Comparison of ENCODE assay signal across 10 cellular contexts in genomic region chr4:6992728-6993655, GRCh38. TPM values are rescaled to one million over a fixed set of nuclear protein-coding genes. Genes with fewer than 3 reads are reported as not detected.
DNase-seq lines count a peak whose midpoint lies in the region; ATAC-seq and TF ChIP-seq lines count a peak whose summit lies in the region.
"Had no signal": no experiment of that assay in that cellular context is flagged by ENCODE, and none has a peak within 500 bp of the region (broad histone marks: within the 10 kb centered on the region; RNA-seq: fewer than 3 reads in every experiment).

No MANE protein-coding gene starts in this region.

- peaks cover 31% of the 10 kb centered on the region for H3K36me3 Mint-ChIP-seq in nephron (ENCODE audit: low read depth)

- no peaks in the 10 kb centered on the region for H3K9me3 Mint-ChIP-seq in nephron
- H3K9me3 Mint-ChIP-seq: activated naive CD4-positive, alpha-beta T cell treated with anti-CD3 and anti-CD28 coated beads, Interleukin-2, amount 50 U/mL, for 24 hours had no signal

- peaks cover 41% of the 10 kb centered on the region for H3K4me1 Mint-ChIP-seq in nephron

- ATAC-seq in HG03354 (IDR thresholded peaks at IDR 0.05; ENCODE audit: poor library complexity, severe bottlenecking, unreplicated experiment) (peak; percentile 53), HG03571 (IDR thresholded peaks at IDR 0.05; ENCODE audit: unreplicated experiment) (no peak)

- H3K9ac ChIP-seq in adipocyte (ENCODE audit: low read length) = no peak overlapping the region

- no peak overlapping the region for H3K4me3 ChIP-seq in adipocyte (ENCODE audit: low read length)

- peak overlapping the region; percentile 37 to 79 (median 43) for H3K27ac Mint-ChIP-seq in nephron
- H3K27ac Mint-ChIP-seq: activated naive CD4-positive, alpha-beta T cell treated with anti-CD3 and anti-CD28 coated beads, Interleukin-2, amount 50 U/mL, for 24 hours had no signal

- H3K4me3 Mint-ChIP-seq in nephron = no peak overlapping the region
- H3K4me3 Mint-ChIP-seq: activated naive CD4-positive, alpha-beta T cell treated with anti-CD3 and anti-CD28 coated beads, Interleukin-2, amount 50 U/mL, for 24 hours had no signal

- H3K9me3 ChIP-seq in adipocyte (ENCODE audit: control insufficient read depth, low read length) = no peaks in the 10 kb centered on the region

- intact Hi-C loops in cardiac septum (cut with DNase I) = no loop called here

- H3K4me1 ChIP-seq in adipocyte (ENCODE audit: control insufficient read depth, insufficient read depth, low read length) = peaks cover 24% of the 10 kb centered on the region

- in situ Hi-C loops in Caki2 (cut with HindIII; ENCODE audit: low pct_unique_long_range_greater_than_20kb, low sequenced_read_pairs) = no loop called here

- TF ChIP-seq CTCF in nephron (IDR thresholded peaks at IDR 0.05; ENCODE audit: unreplicated experiment in 3 of 3) = no peak

- peaks cover 26% of the 10 kb centered on the region for H3K36me3 ChIP-seq in adipocyte (ENCODE audit: control insufficient read depth, insufficient read depth, low read length, severe bottlenecking)

- H3K27me3 ChIP-seq in adipocyte (replicated peaks; ENCODE audit: control insufficient read depth, insufficient read depth, low read length) = no peaks in the 10 kb centered on the region

- DNase-seq in Caki2 (ENCODE audit: low read depth) (peak; percentile 44), adipocyte (ENCODE audit: low read depth) (peak; percentile 24), cardiac septum (ENCODE audit: low spot score) (no peak), NOMO-1 treated with dmso at 0.1 percent for 144 hours (lab: John Stamatoyannopoulos, UW; ENCODE audit: unreplicated experiment) (no peak)
- no peak for DNase-seq in stimulated activated CD4-positive, alpha-beta T cell treated with anti-CD3 and anti-CD28 coated beads, Interleukin-2, amount 100 ng/mL, for 48 hours
- DNase-seq: occipital lobe had no signal

- no peaks in the 10 kb centered on the region for H3K27me3 Mint-ChIP-seq in nephron (ENCODE audit: low read depth)
- H3K27me3 Mint-ChIP-seq: activated naive CD4-positive, alpha-beta T cell treated with anti-CD3 and anti-CD28 coated beads, Interleukin-2, amount 50 U/mL, for 24 hours had no signal

RNA-seq across cellular contexts. Expression of gene TADA2B, which starts 50.2 kb away (rescaled TPM):
- total RNA-seq in Caki2 (2014; rRNA removed; shearing (Covaris generic); ENCODE audit: low replicate concordance) = 9.0 and 10.9 TPM in 2 replicates
- 25.6 TPM for total RNA-seq in cardiac septum

Comparison
In these comparisons a context has a peak if more than half of its experiments do, and no peak if none do; other contexts are left out.
1. DNase-seq: peak in Caki2 (single experiment) and adipocyte (single experiment); none in cardiac septum (single experiment), NOMO-1 treated with dmso at 0.1 percent for 144 hours (single experiment) and stimulated activated CD4-positive, alpha-beta T cell treated with anti-CD3 and anti-CD28 coated beads, Interleukin-2, amount 100 ng/mL, for 48 hours (0 of 2).